In genomic region chr6:15399651-15400470, GRCh38 we compare ENCODE assay signal across 8 cellular contexts.
DNase-seq lines count a peak whose midpoint lies in the region; ATAC-seq and TF ChIP-seq lines count a peak whose summit lies in the region.

No MANE protein-coding gene starts in this region.

- no peak for TF ChIP-seq CTCF in H9 (conservative IDR thresholded peaks at IDR 0.05)

- intact Hi-C loops in naive thymus-derived CD4-positive, alpha-beta T cell (cut with micrococcal nuclease) = loop anchor here in 1 of 2 donors (2.0 kb wide), 1 partner anchor 41 kb away; no protein-coding TSS in a partner anchor

- no peak overlapping the region for H3K14ac ChIP-seq in H9 (ENCODE audit: insufficient read depth, low read length)

- no peak overlapping the region for H3K23ac ChIP-seq in H9 (ENCODE audit: insufficient read length, low read depth, low read length)

- H3K9me3 ChIP-seq in H9 (ENCODE audit: control insufficient read depth, low read depth, low read length) (no peaks in the 10 kb centered on the region), SK-N-MC (ENCODE audit: low read depth, low read length) (no peaks in the 10 kb centered on the region)
- no peaks in the 10 kb centered on the region for H3K9me3 ChIP-seq in naive thymus-derived CD4-positive, alpha-beta T cell (ENCODE audit: control insufficient read depth in 2 of 3, low read length in 3 of 3)

- no peaks in the 10 kb centered on the region for H3K36me3 ChIP-seq in SK-N-MC (ENCODE audit: insufficient read depth, low read length)
- H3K36me3 ChIP-seq in naive thymus-derived CD4-positive, alpha-beta T cell (ENCODE audit: control insufficient read depth in 2 of 3, insufficient read depth in 3 of 3, low read length in 3 of 3) = no peaks in the 10 kb centered on the region

- TF ChIP-seq POLR2A in erythroblast (IDR thresholded peaks at IDR 0.05; ENCODE audit: low read length) = no peak

- in situ Hi-C loops in ACHN (cut with HindIII; ENCODE audit: low pct_ligation_motif_present, low pct_unique_long_range_greater_than_20kb, low sequenced_read_pairs) = no loop called here

- CTCF ChIA-PET in naive thymus-derived CD4-positive, alpha-beta T cell (lab: Charles Lee) = interaction anchor here (0.7 kb wide), 1 partner anchor 9 kb away, joined by 4 read pairs; no protein-coding TSS in a partner anchor

- WGBS in H9 (ENCODE audit: extremely low coverage, insufficient read length, low lambda C conversion rate) = no CpG with 5 or more reads among the region's 9 CpGs

- no peaks in the 10 kb centered on the region for H3K23me2 ChIP-seq in H9 (ENCODE audit: insufficient read length, low read depth, low read length, poor library complexity, severe bottlenecking)

- no peak overlapping the region for H3K18ac ChIP-seq in H9 (ENCODE audit: insufficient read length, low read depth, low read length)

- H2AK5ac ChIP-seq in H9 (ENCODE audit: insufficient read length, low read length) = no peak overlapping the region

- no peak overlapping the region for H2BK120ac ChIP-seq in H9 (ENCODE audit: low read depth, low read length, poor library complexity, severe bottlenecking)

- H4K8ac ChIP-seq in H9 (replicated peaks; ENCODE audit: insufficient read length, low read depth, low read length) = no peak overlapping the region

- H2BK12ac ChIP-seq in H9 (ENCODE audit: insufficient read length, low read depth, low read length) = no peak overlapping the region

- no peak overlapping the region for H2AFZ ChIP-seq in H9 (ENCODE audit: low read length)

- H3K4me3 Mint-ChIP-seq in H9 = peak overlapping the region; percentile 18 to 75; a peak in 3 of 5 replicates
- H3K4me3 Mint-ChIP-seq in naive thymus-derived CD4-positive, alpha-beta T cell = peak overlapping the region; percentile 82 to 95 (median 88)

- no peaks in the 10 kb centered on the region for H3K27me3 ChIP-seq in H9 (ENCODE audit: insufficient read depth, low read length)
- H3K27me3 ChIP-seq in naive thymus-derived CD4-positive, alpha-beta T cell (ENCODE audit: control insufficient read depth in 2 of 2, insufficient read depth in 2 of 2, low read length in 2 of 2) = no peaks in the 10 kb centered on the region

- no peak overlapping the region for H2BK15ac ChIP-seq in H9 (ENCODE audit: low read depth, low read length)

- no peaks in the 10 kb centered on the region for H3K9me3 Mint-ChIP-seq in H9
- no peaks in the 10 kb centered on the region for H3K9me3 Mint-ChIP-seq in naive thymus-derived CD4-positive, alpha-beta T cell

- no peak overlapping the region for H2BK5ac ChIP-seq in H9 (ENCODE audit: insufficient read length, low read length)

- peak overlapping the region; percentile 35 for H3K4me2 ChIP-seq in H9 (ENCODE audit: insufficient read depth, insufficient read length, low read length)

- peaks cover 6% of the 10 kb centered on the region for H3K79me1 ChIP-seq in H9 (ENCODE audit: insufficient read depth, low read depth, low read length, poor library complexity, severe bottlenecking)

- peaks cover 96% of the 10 kb centered on the region for H3K79me2 ChIP-seq in H9 (ENCODE audit: insufficient read depth, low read length)

- POLR2A ChIA-PET in naive thymus-derived CD4-positive, alpha-beta T cell (lab: Charles Lee) = interaction anchor here (1.1 to 1.8 kb wide), 2 partner anchors 11 to 78 kb away, joined by 3 to 7 read pairs; no protein-coding TSS in a partner anchor

- H3K9ac ChIP-seq in H9 (ENCODE audit: extremely low read depth, insufficient read length, low read length) (no peak overlapping the region), SK-N-MC (ENCODE audit: insufficient read length) (peak overlapping the region; percentile 67)

- H4K5ac ChIP-seq in H9 (ENCODE audit: insufficient read length, low read depth, low read length) = no peak overlapping the region

- no peak overlapping the region for H3K4ac ChIP-seq in H9 (ENCODE audit: low read depth, low read length)

- peaks cover 32% of the 10 kb centered on the region for H3K4me1 ChIP-seq in H9 (ENCODE audit: insufficient read depth, low read length)
- peaks cover 17 to 41% of the 10 kb centered on the region in 2 donors for H3K4me1 ChIP-seq in naive thymus-derived CD4-positive, alpha-beta T cell (ENCODE audit: control insufficient read depth in 2 of 2, insufficient read depth in 2 of 2, low read length in 2 of 2)

- ATAC-seq in naive thymus-derived CD4-positive, alpha-beta T cell = no peak
- no peak for ATAC-seq in GM18909 (IDR thresholded peaks at IDR 0.05; ENCODE audit: poor library complexity, unreplicated experiment)
- no peak for ATAC-seq in GM21381 (IDR thresholded peaks at IDR 0.05; ENCODE audit: unreplicated experiment)
- no peak for ATAC-seq in HG03460 (IDR thresholded peaks at IDR 0.05; ENCODE audit: unreplicated experiment)

- peaks cover 78 to 85% of the 10 kb centered on the region in 2 experiments for H3K4me1 Mint-ChIP-seq in H9
- peaks cover 54 to 78% (median 69%) of the 10 kb centered on the region in 7 donors for H3K4me1 Mint-ChIP-seq in naive thymus-derived CD4-positive, alpha-beta T cell

- peaks cover 0 to 4% (median 4%) of the 10 kb centered on the region in 3 experiments; a peak in 3 of 7 replicates for H3K36me3 Mint-ChIP-seq in H9 (ENCODE audit: insufficient read depth in 1 of 3, low read depth in 3 of 3)
- peaks cover 0 to 1% (median 0%) of the 10 kb centered on the region in 5 donors for H3K36me3 Mint-ChIP-seq in naive thymus-derived CD4-positive, alpha-beta T cell

- DNase-seq in ACHN = peak; percentile 44
- no peak for DNase-seq in H9
- no peak for DNase-seq in SK-N-MC (ENCODE audit: low read depth, low spot score)
- DNase-seq in erythroblast (lab: John Stamatoyannopoulos, UW) = peak; percentile 55 to 82
- no peak for DNase-seq in naive thymus-derived CD4-positive, alpha-beta T cell

- H3K27me3 Mint-ChIP-seq in H9 (ENCODE audit: low read depth) = no peaks in the 10 kb centered on the region; the same call in 1 of the 2 replicates
- H3K27me3 Mint-ChIP-seq in naive thymus-derived CD4-positive, alpha-beta T cell = no peaks in the 10 kb centered on the region

- peak overlapping the region; percentile 49 to 62 (median 49); a peak in 4 of 7 replicates for H3K27ac Mint-ChIP-seq in H9
- H3K27ac Mint-ChIP-seq in naive thymus-derived CD4-positive, alpha-beta T cell = peak overlapping the region in 8 of 9 donors; percentile 69 to 90 (median 88)

- no peak overlapping the region for H4K91ac ChIP-seq in H9 (ENCODE audit: insufficient read length, low read depth, low read length)

- H4K20me1 ChIP-seq in H9 (ENCODE audit: control insufficient read depth, insufficient read depth, insufficient read length) = peaks cover 3% of the 10 kb centered on the region

- peak overlapping the region; percentile 74 for H3K4me3 ChIP-seq in SK-N-MC
- H3K4me3 ChIP-seq in naive thymus-derived CD4-positive, alpha-beta T cell (ENCODE audit: low read length) = no peak overlapping the region

- H3T11ph ChIP-seq in H9 (ENCODE audit: low read length) = no peak overlapping the region

- no peak overlapping the region for H3K27ac ChIP-seq in H9 (ENCODE audit: insufficient read length, low read depth, low read length)
- H3K27ac ChIP-seq in SK-N-MC = peak overlapping the region; percentile 88
- peak overlapping the region; percentile 34 for H3K27ac ChIP-seq in naive thymus-derived CD4-positive, alpha-beta T cell (ENCODE audit: low read depth, low read length)

- H3K56ac ChIP-seq in H9 (ENCODE audit: insufficient read length, low read depth, low read length) = no peak overlapping the region

- no peak overlapping the region for H2BK20ac ChIP-seq in H9 (ENCODE audit: low read depth, low read length, poor library complexity, severe bottlenecking)

Comparison
In these comparisons a context has a peak if more than half of its experiments do, and no peak if none do; other contexts are left out.
1. DNase-seq: peak in ACHN (single experiment) and erythroblast (2 of 2); none in H9 (single experiment), SK-N-MC (single experiment) and naive thymus-derived CD4-positive, alpha-beta T cell (0 of 9).